ENCODE assay signal across 16 cellular contexts in genomic region chr16:69942099-69942491, GRCh38. TPM values are rescaled to one million over a fixed set of nuclear protein-coding genes. Genes with fewer than 3 reads are reported as not detected.
"Had no signal": no experiment of that assay in that cellular context is flagged by ENCODE, and none has a peak within 500 bp of the region (broad histone marks: within the 10 kb centered on the region; RNA-seq: fewer than 3 reads in every experiment).

No MANE protein-coding gene starts in this region.

- H3K4me3 ChIP-seq: body of pancreas, hepatocyte, psoas muscle, thyroid gland had no signal

- H3K9me3 ChIP-seq: body of pancreas, psoas muscle, thyroid gland had no signal

- DNase-seq: activated CD4-positive, alpha-beta memory T cell treated with anti-CD3 and anti-CD28 coated beads, Interleukin-2, amount 10 ng/mL, durations not matched to agents 7 days and 5 days; activated CD4-positive, alpha-beta T cell treated with anti-CD3 and anti-CD28 coated beads for 1 hour; activated CD8-positive, alpha-beta memory T cell treated with anti-CD3 and anti-CD28 coated beads, Interleukin-2, amount 50 U/mL, for 4 hours; activated naive CD4-positive, alpha-beta T cell treated with Interleukin-2 at 50 U/mL for 16 hours; body of pancreas; effector memory CD8-positive, alpha-beta T cell; mammary epithelial cell; natural killer cell; occipital lobe; stimulated activated CD4-positive, alpha-beta T cell treated with anti-CD3 and anti-CD28 coated beads, Interleukin-4, amount 100 ng/mL, for 1 hour; stimulated activated CD8-positive, alpha-beta memory T cell treated with anti-CD3 and anti-CD28 coated beads, Interleukin-4, amount 100 ng/mL, for 48 hours; stimulated activated naive CD8-positive, alpha-beta T cell treated with anti-CD3 and anti-CD28 coated beads, Interleukin-15, amount 100 ng/mL, for 72 hours; T-helper 9 cell; thyroid gland had no signal

- H3K4me1 ChIP-seq: body of pancreas, psoas muscle, thyroid gland had no signal

- H3K4me2 ChIP-seq: hepatocyte had no signal

- H3K27me3 ChIP-seq: body of pancreas, hepatocyte, thyroid gland had no signal

- H3K27ac ChIP-seq: body of pancreas, hepatocyte, psoas muscle, thyroid gland had no signal

RNA-seq across cellular contexts. Expression of gene CLEC18A, which starts 9.0 kb away (rescaled TPM):
- total RNA-seq: occipital lobe had no signal
